8 cellular contexts compared by ENCODE assay signal in the genomic region with DNA sequence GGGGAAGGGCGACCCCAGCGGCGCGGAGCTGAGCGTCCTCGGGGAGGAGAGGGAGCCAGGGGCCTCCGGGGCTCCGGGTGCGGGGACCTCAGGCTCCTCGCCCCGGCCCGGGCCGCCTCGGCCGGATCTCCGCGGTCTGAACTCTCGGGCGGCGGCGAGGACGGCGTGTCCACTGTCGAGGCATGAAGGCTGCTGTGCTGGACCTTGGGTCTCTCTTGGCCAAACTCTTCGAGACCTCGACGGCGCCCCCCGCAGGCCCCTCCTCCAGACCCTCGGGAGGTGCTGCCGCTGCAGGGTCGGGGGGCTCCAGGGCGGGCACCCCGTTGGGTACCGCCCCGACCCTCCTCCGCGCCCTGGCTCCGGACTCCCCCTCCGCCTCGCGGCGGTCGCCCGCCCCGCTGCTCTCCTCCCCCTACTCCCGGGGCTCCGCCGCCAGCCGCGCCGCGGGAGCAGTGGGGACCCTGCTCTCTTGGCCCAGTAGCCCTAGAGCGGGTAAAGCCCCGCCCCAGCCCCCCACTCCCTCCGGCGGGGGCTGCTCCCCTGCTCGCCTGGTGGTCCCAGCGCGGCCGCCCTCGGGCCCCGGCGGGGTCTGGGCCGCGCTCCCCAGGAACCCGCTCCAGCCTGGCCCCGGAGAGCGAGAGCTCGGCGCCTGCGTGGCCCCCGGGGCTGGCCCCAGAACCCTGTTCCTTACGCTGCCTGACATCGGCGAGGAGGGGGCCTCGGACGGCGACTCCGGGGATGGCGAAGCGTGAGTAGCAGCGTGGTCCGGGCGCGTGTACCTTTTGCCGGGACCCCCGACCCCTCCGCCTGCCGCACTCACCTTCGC. TPM values are rescaled to one million over a fixed set of nuclear protein-coding genes. Genes with fewer than 3 reads are reported as not detected.
A peak's percentile ranks its signal among the peaks of the same experiment; 100 is the strongest.
DNase-seq lines count a peak whose midpoint lies in the region; ATAC-seq, FAIRE-seq and TF ChIP-seq lines count a peak whose summit lies in the region.

No MANE protein-coding gene starts in this region.

- peak in 2 of 5 donors; percentile 6 to 9 for DNase-seq in CD4-positive, alpha-beta memory T cell
- DNase-seq in GM12878 (ENCODE audit: low read depth, low spot score) (no peak), kidney tubule cell (ENCODE audit: low spot score) (peak; percentile 37), HFFc6 (no peak)
- DNase-seq in stimulated activated naive CD8-positive, alpha-beta T cell treated with anti-CD3 and anti-CD28 coated beads, Interleukin-15, amount 100 ng/mL, for 72 hours, result peak in 1 of 2 donors; percentile 27
- DNase-seq in effector CD4-positive, alpha-beta T cell, result no peak

- no peaks in the 10 kb centered on the region for H3K36me3 ChIP-seq in CD4-positive, alpha-beta memory T cell (ENCODE audit: insufficient read depth, low read length)
- no peaks in the 10 kb centered on the region for H3K36me3 ChIP-seq in GM12878 (ENCODE audit: control insufficient read depth in 2 of 2, insufficient read depth in 2 of 2, low read length in 1 of 2)

- CTCF ChIA-PET in CD4-positive, alpha-beta memory T cell (lab: Charles Lee; ENCODE audit: partially characterized antibody), result no interaction called here
- CTCF ChIA-PET in GM12878 (lab: Yijun Ruan, JAX), result no interaction called here

- no peak for FAIRE-seq in GM12878 (lab: Jason Lieb, UNC)

- H3K27me3 Mint-ChIP-seq in CD4-positive, alpha-beta memory T cell, result peaks cover 38 to 43% of the 10 kb centered on the region in 2 donors
- H3K27me3 Mint-ChIP-seq in stimulated activated naive CD8-positive, alpha-beta T cell treated with anti-CD3 and anti-CD28 coated beads, Interleukin-15, amount 100 ng/mL, for 72 hours, result peaks cover 53% of the 10 kb centered on the region
- peaks cover 22% of the 10 kb centered on the region for H3K27me3 Mint-ChIP-seq in HFFc6 (ENCODE audit: insufficient read depth)

- no TSS peak for BruUV-seq in GM12878 (replicated peaks; lab: Mats Ljungman, UMichigan)

- H3K9me3 Mint-ChIP-seq in CD4-positive, alpha-beta memory T cell, result no peaks in the 10 kb centered on the region
- no peaks in the 10 kb centered on the region for H3K9me3 Mint-ChIP-seq in stimulated activated naive CD8-positive, alpha-beta T cell treated with anti-CD3 and anti-CD28 coated beads, Interleukin-15, amount 100 ng/mL, for 72 hours
- H3K9me3 Mint-ChIP-seq in HFFc6, result peaks cover 4% of the 10 kb centered on the region; the same call in 1 of the 2 replicates

- WGBS in GM12878 (ENCODE audit: insufficient coverage, insufficient replicate concordance, low lambda C conversion rate, missing lambda C conversion rate), result 2% methylated on average over 64 of the region's 91 CpGs

- peaks cover 4 to 10% (median 7%) of the 10 kb centered on the region in 4 donors for H3K4me1 Mint-ChIP-seq in CD4-positive, alpha-beta memory T cell
- peaks cover 8% of the 10 kb centered on the region for H3K4me1 Mint-ChIP-seq in stimulated activated naive CD8-positive, alpha-beta T cell treated with anti-CD3 and anti-CD28 coated beads, Interleukin-15, amount 100 ng/mL, for 72 hours
- H3K4me1 Mint-ChIP-seq in HFFc6 (ENCODE audit: low read depth), result no peaks in the 10 kb centered on the region

- no peak overlapping the region for H3K9ac ChIP-seq in GM12878 (ENCODE audit: control insufficient read depth, insufficient read depth, low read length)

- peak overlapping the region; percentile 72 to 93 (median 85) for H3K4me3 Mint-ChIP-seq in CD4-positive, alpha-beta memory T cell
- peak overlapping the region; percentile 63 to 77 for H3K4me3 Mint-ChIP-seq in stimulated activated naive CD8-positive, alpha-beta T cell treated with anti-CD3 and anti-CD28 coated beads, Interleukin-15, amount 100 ng/mL, for 72 hours
- H3K4me3 Mint-ChIP-seq in HFFc6, result no peak overlapping the region

- SMC1A ChIA-PET in GM12878 (lab: Charles Lee; ENCODE audit: uncharacterized antibody, unreplicated experiment), result no interaction called here

- ATAC-seq in GM19438 (IDR thresholded peaks at IDR 0.05; ENCODE audit: low read depth, unreplicated experiment) (peak; percentile 47), HG03460 (IDR thresholded peaks at IDR 0.05; ENCODE audit: unreplicated experiment) (peak; percentile 33), GM12878 (no peak)
- ATAC-seq in stimulated activated naive CD8-positive, alpha-beta T cell treated with anti-CD3 and anti-CD28 coated beads, Interleukin-15, amount 100 ng/mL, for 72 hours, result peak; percentile 68

- no peak for TF ChIP-seq EP300 in GM12878 (IDR thresholded peaks at IDR 0.05; ENCODE audit: borderline replicate concordance in 1 of 2, control insufficient read depth in 1 of 2, low read depth in 2 of 2, low read length in 2 of 2)

- peak overlapping the region in 2 of 7 donors; percentile 14 to 65 for H3K27ac Mint-ChIP-seq in CD4-positive, alpha-beta memory T cell
- H3K27ac Mint-ChIP-seq in stimulated activated naive CD8-positive, alpha-beta T cell treated with anti-CD3 and anti-CD28 coated beads, Interleukin-15, amount 100 ng/mL, for 72 hours, result no peak overlapping the region
- no peak overlapping the region for H3K27ac Mint-ChIP-seq in HFFc6

- H3K9me3 ChIP-seq in CD4-positive, alpha-beta memory T cell (ENCODE audit: control insufficient read depth in 1 of 2, low read length in 2 of 2), result no peaks in the 10 kb centered on the region
- no peaks in the 10 kb centered on the region for H3K9me3 ChIP-seq in GM12878 (replicated peaks; ENCODE audit: control insufficient read depth, insufficient read depth, low read length)

- no peak overlapping the region for H2AFZ ChIP-seq in GM12878 (ENCODE audit: control insufficient read depth, low read depth, low read length)

- H3K27ac ChIP-seq in CD4-positive, alpha-beta memory T cell (ENCODE audit: low read depth, low read length), result no peak overlapping the region
- H3K27ac ChIP-seq in GM12878 (ENCODE audit: control insufficient read depth, insufficient read depth), result no peak overlapping the region

- peaks cover 5% of the 10 kb centered on the region for H3K4me1 ChIP-seq in CD4-positive, alpha-beta memory T cell (ENCODE audit: insufficient read depth, low read length)
- H3K4me1 ChIP-seq in GM12878 (ENCODE audit: control insufficient read depth, insufficient read depth, low read length), result peaks cover 3% of the 10 kb centered on the region; the same call in 1 of the 2 replicates

- H3K27me3 ChIP-seq in CD4-positive, alpha-beta memory T cell (ENCODE audit: insufficient read depth, low read length), result peaks cover 7% of the 10 kb centered on the region
- peaks cover 2 to 10% of the 10 kb centered on the region in 2 experiments for H3K27me3 ChIP-seq in GM12878 (replicated peaks in 1 of 2; ENCODE audit: control insufficient read depth in 2 of 2, insufficient read depth in 2 of 2, low read length in 1 of 2)

- H3K79me2 ChIP-seq in GM12878 (ENCODE audit: control insufficient read depth, insufficient read depth, low read length), result no peaks in the 10 kb centered on the region

- no peaks in the 10 kb centered on the region; the same call in 1 of the 2 replicates for H4K20me1 ChIP-seq in GM12878 (ENCODE audit: control insufficient read depth, insufficient read depth)

- no peak for TF ChIP-seq CTCF in GM12878 (IDR thresholded peaks at IDR 0.05 in 2 of 3, conservative IDR thresholded peaks at IDR 0.05 in 1 of 3; ENCODE audit: control insufficient read depth in 2 of 3, extremely low read depth in 1 of 3, insufficient read depth in 1 of 3, low read depth in 3 of 3, low read length in 3 of 3)
- no peak for TF ChIP-seq CTCF in HFFc6 (IDR thresholded peaks at IDR 0.05)

- peak overlapping the region in 1 of 2 donors; percentile 38 for H3K4me3 ChIP-seq in CD4-positive, alpha-beta memory T cell (ENCODE audit: low read length in 2 of 2)
- no peak overlapping the region for H3K4me3 ChIP-seq in GM12878

- TF ChIP-seq POLR2A in GM12878 (IDR thresholded peaks at IDR 0.05; ENCODE audit: low read depth, low read length), result no peak

- POLR2A ChIA-PET in CD4-positive, alpha-beta memory T cell (lab: Charles Lee; ENCODE audit: partially characterized antibody), result interaction anchor here (1.0 to 2.0 kb wide), 2 partner anchors 37 to 85 kb away, joined by 5 to 6 read pairs; a partner anchor contains a TSS
- POLR2A ChIA-PET in GM12878 (lab: Charles Lee), result no interaction called here

- TF ChIP-seq RAD21 in GM12878 (IDR thresholded peaks at IDR 0.05; ENCODE audit: insufficient read depth, low read depth, low read length), result no peak

- RAD21 ChIA-PET in GM12878 (lab: Charles Lee; ENCODE audit: unreplicated experiment), result no interaction called here

- intact Hi-C loops in CD4-positive, alpha-beta memory T cell (cut with micrococcal nuclease), result no loop called here
- intact Hi-C loops in GM12878 (cut with micrococcal nuclease; ENCODE audit: unreplicated experiment), result no loop called here

- in situ Hi-C loops in GM12878 (cut with MboI), result no loop called here

- no peak overlapping the region; the same call in 1 of the 2 replicates for H3K4me2 ChIP-seq in GM12878 (ENCODE audit: control insufficient read depth, insufficient read depth)

- H3K36me3 Mint-ChIP-seq in CD4-positive, alpha-beta memory T cell, result no peaks in the 10 kb centered on the region
- 0 out of 2 replicates have a peak, but pooled peaks cover 3% of the 10 kb centered on the region for H3K36me3 Mint-ChIP-seq in HFFc6 (ENCODE audit: low read depth)

RNA-seq across cellular contexts. Expression of a gene that starts 0.6 kb away (rescaled TPM):
- under 1 TPM; 0.58 to 0.76 TPM for total RNA-seq in CD4-positive, alpha-beta memory T cell
- polyA plus RNA-seq in CD4-positive, alpha-beta memory T cell, result not detected
- not detected in 2 replicates for total RNA-seq in GM12878 (2013; cell fraction: nucleolus; rRNA removed)
- total RNA-seq in GM12878 (2014; rRNA removed), result 0.76 and 1.0 TPM in 2 replicates
- 0.49 and 0.92 TPM in 2 replicates for total RNA-seq in GM12878 (2014; rRNA removed; fragmentation: Illumina TruSeq; extraction: Trizol)
- total RNA-seq in GM12878 (2021), result 0.38 and 0.53 TPM in 2 replicates
- polyA plus RNA-seq in GM12878 (2011; ENCODE audit: low read depth), result 1.1 TPM
- polyA plus RNA-seq in GM12878 (2011; rRNA removed), result 0.10 and 0.57 TPM in 2 replicates
- polyA plus RNA-seq in GM12878 (2011; cell fraction: cytosol; rRNA removed), result 0.25 and 0.32 TPM in 2 replicates
- polyA plus RNA-seq in GM12878 (2011; cell fraction: nucleus; rRNA removed), result 0.34 and 0.51 TPM in 2 replicates
- polyA plus RNA-seq in GM12878 (2012), result 0.73 TPM in 1 of 2 replicates, not detected in the other
- 0.36 and 0.57 TPM in 2 replicates for polyA plus RNA-seq in GM12878 (2014; fragmentation: Illumina TruSeq; extraction: Trizol)
- 1 to 10 TPM; 1.7 to 1.9 TPM for polyA plus RNA-seq in GM12878 (2014; fragmentation: Nextera tagmentation; extraction: Ambion mirVana)
- polyA plus RNA-seq in GM12878 (2014; rRNA removed), result 0.86 and 1.1 TPM in 2 replicates
- polyA plus RNA-seq in GM12878 (2016; fragmentation: Nextera tagmentation; extraction: Ambion mirVana), result 1 to 10 TPM in 1 of 2 experiments, under 1 TPM in 1; 0.96 to 1.0 TPM
- 1.7 TPM in 1 of 2 replicates, not detected in the other for polyA minus RNA-seq in GM12878 (2011; rRNA and poly(A)+ RNA removed)
- polyA minus RNA-seq in GM12878 (2011; cell fraction: cytosol; rRNA and poly(A)+ RNA removed), result not detected in 2 replicates
- not detected in 2 replicates for polyA minus RNA-seq in GM12878 (2011; cell fraction: nucleus; rRNA and poly(A)+ RNA removed)
- total RNA-seq in HFFc6 (2021; fragmentation: NEBNext Ultra II Directional; extraction: Animal tissue kit (Norgen Biotek cat#: 25700)), result not detected

RNA-seq across cellular contexts. Expression of a gene that starts 36.2 kb away (rescaled TPM):
- 1 to 10 TPM; 2.1 to 2.2 TPM for total RNA-seq in CD4-positive, alpha-beta memory T cell
- polyA plus RNA-seq in CD4-positive, alpha-beta memory T cell, result 1 to 10 TPM; 3.0 to 4.1 TPM
- total RNA-seq in GM12878 (2013; cell fraction: nucleolus; rRNA removed), result not detected in 2 replicates
- total RNA-seq in GM12878 (2014; rRNA removed) (under 0.01 and 0.05 TPM in 2 replicates), GM12878 (2014; rRNA removed; fragmentation: Illumina TruSeq; extraction: Trizol) (not detected in 2 replicates), GM12878 (2021) (not detected in 2 replicates)
- not detected for polyA plus RNA-seq in GM12878 (2011; ENCODE audit: low read depth)
- polyA plus RNA-seq in GM12878 (2011; rRNA removed) (0.04 and 0.05 TPM in 2 replicates), GM12878 (2014; fragmentation: Illumina TruSeq; extraction: Trizol) (0.03 TPM in 1 of 2 replicates, not detected in the other), GM12878 (2014; fragmentation: Nextera tagmentation; extraction: Ambion mirVana) (not detected), GM12878 (2014; rRNA removed) (not detected in 2 replicates), GM12878 (2016; fragmentation: Nextera tagmentation; extraction: Ambion mirVana) (not detected)
- polyA plus RNA-seq in GM12878 (2011; cell fraction: cytosol; rRNA removed), result 0.02 and 0.03 TPM in 2 replicates
- not detected in 2 replicates for polyA plus RNA-seq in GM12878 (2011; cell fraction: nucleus; rRNA removed)
- polyA plus RNA-seq in GM12878 (2012), result not detected in 2 replicates
- polyA minus RNA-seq in GM12878 (2011; rRNA and poly(A)+ RNA removed), result 0.05 and 0.07 TPM in 2 replicates
- not detected in 2 replicates for polyA minus RNA-seq in GM12878 (2011; cell fraction: cytosol; rRNA and poly(A)+ RNA removed)
- 0.10 TPM in 1 of 2 replicates, not detected in the other for polyA minus RNA-seq in GM12878 (2011; cell fraction: nucleus; rRNA and poly(A)+ RNA removed)
- total RNA-seq in HFFc6 (2021; fragmentation: NEBNext Ultra II Directional; extraction: Animal tissue kit (Norgen Biotek cat#: 25700)), result under 1 TPM; 0.20 to 0.90 (median 0.45) TPM
